In genomic region chr5:2068515-2068914, GRCh38 we compare ENCODE assay signal across 25 cellular contexts.
"Had no signal": no experiment of that assay in that cellular context is flagged by ENCODE, and none has a peak within 500 bp of the region (broad histone marks: within the 10 kb centered on the region; RNA-seq: fewer than 3 reads in every experiment).

No MANE protein-coding gene starts in this region.

- H3K9me3 Mint-ChIP-seq: effector memory CD8-positive, alpha-beta T cell; natural killer cell treated with Interleukin-12 subunit alpha and Interleukin-12 subunit beta and Interleukin-15 and Interleukin-18, amount 100 ng/mL, for 72 hours; stimulated activated naive CD8-positive, alpha-beta T cell treated with anti-CD3 and anti-CD28 coated beads, Interleukin-15, Interleukin-2, amounts not matched to agents 100 ng/mL and 50 ng/mL, for 24 hours had no signal

- H3K4me1 ChIP-seq: colonic mucosa, esophagus squamous epithelium, left lung, parathyroid adenoma, right lobe of liver, tibial nerve, upper lobe of left lung had no signal

- H3K4me3 ChIP-seq: colonic mucosa, esophagus squamous epithelium, left lung, mucosa of descending colon, right lobe of liver, thoracic aorta, tibial nerve, upper lobe of left lung had no signal

- H2AFZ ChIP-seq: parathyroid adenoma had no signal

- H3K36me3 Mint-ChIP-seq: mesothelial cell of epicardium; naive B cell; natural killer cell treated with Interleukin-12 subunit alpha and Interleukin-12 subunit beta and Interleukin-15 and Interleukin-18, amount 100 ng/mL, for 72 hours; stimulated activated naive B cell treated with anti-CD40 and anti-IgM and Interleukin-4, amounts not matched to agents 10 μg/mL and 1 μg/mL and 100 μg/mL, for 72 hours had no signal

- H3K4me1 Mint-ChIP-seq: mesothelial cell of epicardium; naive B cell; stimulated activated naive B cell treated with anti-CD40 and anti-IgM and Interleukin-4, amounts not matched to agents 10 μg/mL and 1 μg/mL and 100 μg/mL, for 72 hours had no signal

- DNase-seq: colonic mucosa; dermis blood vessel endothelial cell; effector memory CD8-positive, alpha-beta T cell; erythroblast; esophagus squamous epithelium; hypothalamus; kidney; left lung; mesenchymal stem cell; mucosa of descending colon; naive B cell; right lobe of liver; small intestine; stimulated activated CD4-positive, alpha-beta T cell treated with anti-CD3 and anti-CD28 coated beads, Interleukin-15, amount 100 ng/mL, for 24 hours; stimulated activated CD4-positive, alpha-beta T cell treated with anti-CD3 and anti-CD28 coated beads, Interleukin-2, amount 100 ng/mL, for 48 hours; stimulated activated naive B cell treated with anti-CD40 and anti-IgM and Interleukin-4, amounts not matched to agents 10 μg/mL and 1 μg/mL and 100 μg/mL, for 72 hours; upper lobe of left lung had no signal

- H3K27ac Mint-ChIP-seq: effector memory CD8-positive, alpha-beta T cell; mesothelial cell of epicardium; naive B cell; natural killer cell treated with Interleukin-12 subunit alpha and Interleukin-12 subunit beta and Interleukin-15 and Interleukin-18, amount 100 ng/mL, for 72 hours; progenitor cell of endocrine pancreas; stimulated activated naive B cell treated with anti-CD40 and anti-IgM and Interleukin-4, amounts not matched to agents 10 μg/mL and 1 μg/mL and 100 μg/mL, for 72 hours; stimulated activated naive CD8-positive, alpha-beta T cell treated with anti-CD3 and anti-CD28 coated beads, Interleukin-15, Interleukin-2, amounts not matched to agents 100 ng/mL and 50 ng/mL, for 24 hours had no signal

- H3K79me2 ChIP-seq: parathyroid adenoma had no signal

- H3K9ac ChIP-seq: parathyroid adenoma had no signal

- H3K27ac ChIP-seq: colonic mucosa, esophagus squamous epithelium, left lung, parathyroid adenoma, right lobe of liver, thoracic aorta, tibial nerve, upper lobe of left lung had no signal

- H3K9me3 ChIP-seq: colonic mucosa, esophagus squamous epithelium, left lung, mucosa of descending colon, right lobe of liver, thoracic aorta, upper lobe of left lung had no signal

- H3K27me3 ChIP-seq: colonic mucosa, right lobe of liver, tibial nerve, upper lobe of left lung had no signal

- H3K36me3 ChIP-seq: colonic mucosa, esophagus squamous epithelium, left lung, right lobe of liver, thoracic aorta, tibial nerve, upper lobe of left lung had no signal

- H3K4me3 Mint-ChIP-seq: effector memory CD8-positive, alpha-beta T cell; mesothelial cell of epicardium; naive B cell; natural killer cell treated with Interleukin-12 subunit alpha and Interleukin-12 subunit beta and Interleukin-15 and Interleukin-18, amount 100 ng/mL, for 72 hours; neural crest cell; stimulated activated naive B cell treated with anti-CD40 and anti-IgM and Interleukin-4, amounts not matched to agents 10 μg/mL and 1 μg/mL and 100 μg/mL, for 72 hours; stimulated activated naive CD8-positive, alpha-beta T cell treated with anti-CD3 and anti-CD28 coated beads, Interleukin-15, Interleukin-2, amounts not matched to agents 100 ng/mL and 50 ng/mL, for 24 hours had no signal

- ATAC-seq: effector memory CD8-positive, alpha-beta T cell; left lung; mucosa of descending colon; right lobe of liver; stimulated activated naive B cell treated with anti-CD40 and anti-IgM and Interleukin-4, amounts not matched to agents 10 μg/mL and 1 μg/mL and 100 μg/mL, for 72 hours had no signal
